Comparison of ENCODE assay signal across 1 cellular context in genomic region chr21:31334648-31335121, GRCh38.
TF ChIP-seq lines count a peak whose summit lies in the region.

No MANE protein-coding gene starts in this region.

TF ChIP-seq in H1, 55 proteins besides CTCF, POLR2A, EP300 and RAD21 (continued from another document):
- TF ChIP-seq CHD7 (IDR thresholded peaks at IDR 0.05; ENCODE audit: insufficient replicate concordance, low read length) (no peak), BCL11A (IDR thresholded peaks at IDR 0.05; ENCODE audit: low read depth in 2 of 2, low read length in 2 of 2) (no peak), TAF1 (IDR thresholded peaks at IDR 0.05; ENCODE audit: low read depth, low read length) (no peak), CHD2 (IDR thresholded peaks at IDR 0.05; ENCODE audit: low read length) (no peak), FOSL1 (IDR thresholded peaks at IDR 0.05; ENCODE audit: insufficient read depth, low read depth, low read length) (no peak)
